ENCODE assay signal across 11 cellular contexts in the genomic region with DNA sequence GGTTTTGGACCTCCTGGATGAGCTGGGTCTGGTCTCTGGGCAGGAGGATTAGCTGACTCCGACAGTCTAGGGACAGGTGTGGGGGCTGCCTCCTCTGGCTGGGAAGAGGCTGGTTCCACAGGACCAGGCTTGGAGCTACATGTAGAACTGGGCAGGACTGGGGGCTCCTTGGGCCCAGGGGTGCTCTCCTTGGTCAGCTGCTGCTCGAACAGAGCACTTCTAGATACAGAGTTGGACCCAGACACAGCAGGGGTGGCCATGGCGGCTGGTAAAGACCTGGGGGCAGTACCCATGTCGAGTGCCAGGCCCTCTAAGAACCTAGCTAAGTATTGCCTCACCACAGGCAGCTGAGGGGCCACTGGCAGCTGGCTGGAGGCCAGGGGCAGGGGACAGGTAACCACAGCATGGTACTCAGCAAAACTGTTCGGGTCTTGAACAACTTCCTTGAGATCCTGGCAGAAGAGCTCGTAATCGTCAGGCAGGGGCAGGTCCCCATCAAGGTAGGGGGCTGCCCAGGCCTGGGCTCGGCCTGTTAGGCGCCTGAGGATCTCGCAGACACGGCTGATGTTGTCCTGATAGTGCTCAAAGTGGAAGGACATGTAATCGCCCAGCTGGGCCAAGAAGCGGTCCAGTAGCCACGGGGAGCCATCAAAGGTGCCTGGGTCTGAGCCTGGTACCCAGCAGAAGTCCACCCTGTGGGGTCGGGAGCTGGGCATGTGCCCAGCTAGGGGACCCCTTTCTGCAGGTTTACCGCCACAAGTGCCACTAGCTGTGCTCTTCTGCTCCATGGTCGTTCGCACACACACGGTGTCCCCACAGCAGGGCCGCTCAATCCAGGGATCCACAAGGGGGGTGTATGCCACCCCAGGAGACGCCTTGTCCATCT. TPM values are rescaled to one million over a fixed set of nuclear protein-coding genes. Genes with fewer than 3 reads are reported as not detected.
DNase-seq lines count a peak whose midpoint lies in the region; ATAC-seq and TF ChIP-seq lines count a peak whose summit lies in the region.
"Had no signal": no experiment of that assay in that cellular context is flagged by ENCODE, and none has a peak within 500 bp of the region (broad histone marks: within the 10 kb centered on the region; RNA-seq: fewer than 3 reads in every experiment).

No MANE protein-coding gene starts in this region.

- H3K9me3 ChIP-seq in right atrium auricular region (no peaks in the 10 kb centered on the region), RWPE2 (ENCODE audit: severe bottlenecking) (no peaks in the 10 kb centered on the region), esophagus muscularis mucosa (peaks cover 0 to 3% (median 0%) of the 10 kb centered on the region in 4 donors), suprapubic skin (no peaks in the 10 kb centered on the region)

- H3K27me3 ChIP-seq in right atrium auricular region (no peaks in the 10 kb centered on the region), RWPE2 (ENCODE audit: insufficient read depth, poor library complexity, severe bottlenecking) (no peaks in the 10 kb centered on the region), esophagus muscularis mucosa (no peaks in the 10 kb centered on the region), suprapubic skin (no peaks in the 10 kb centered on the region)

- TF ChIP-seq CTCF in right atrium auricular region (IDR thresholded peaks at IDR 0.05), result no peak
- TF ChIP-seq CTCF in RWPE2 (IDR thresholded peaks at IDR 0.05; ENCODE audit: poor library complexity, severe bottlenecking), result no peak
- TF ChIP-seq CTCF in esophagus muscularis mucosa (IDR thresholded peaks at IDR 0.05), result no peak
- no peak for TF ChIP-seq CTCF in suprapubic skin (IDR thresholded peaks at IDR 0.05)
- TF ChIP-seq CTCF in coronary artery (IDR thresholded peaks at IDR 0.05), result no peak

- intact Hi-C loops in cardiac septum (cut with DNase I) (loop anchor here (5.0 to 10.0 kb wide), 2 partner anchors 119 to 263 kb away; a partner anchor contains a TSS), esophagus muscularis mucosa (cut with DNase I) (no loop called here)

- WGBS in esophagus muscularis mucosa, result 86% methylated on average over 10 of the region's 21 CpGs
- 83% methylated on average over 10 of the region's 21 CpGs for WGBS in suprapubic skin

- DNase-seq in right atrium auricular region (ENCODE audit: low spot score), result peak; percentile 47
- no peak for DNase-seq in cardiac septum (ENCODE audit: low spot score)
- DNase-seq in RWPE2 (ENCODE audit: low spot score), result no peak
- peak; percentile 91 for DNase-seq in esophagus muscularis mucosa (ENCODE audit: extremely low spot score)
- no peak for DNase-seq in suprapubic skin (ENCODE audit: low spot score in 2 of 2)
- DNase-seq in NK-92 treated with Interleukin-12 subunit alpha and Interleukin-12 subunit beta, amount 100 ng/mL, for 24 hours (lab: John Stamatoyannopoulos, UW), result no peak
- no peak for DNase-seq in coronary artery (ENCODE audit: low spot score)
- DNase-seq: NCI-H1048, OCI-M1 had no signal

- H3K4me1 ChIP-seq in right atrium auricular region, result peaks cover 0 to 34% of the 10 kb centered on the region in 2 donors
- H3K4me1 ChIP-seq in RWPE2 (ENCODE audit: insufficient read depth, poor library complexity, severe bottlenecking), result peaks cover 35% of the 10 kb centered on the region
- peaks cover 28 to 50% (median 35%) of the 10 kb centered on the region in 4 donors for H3K4me1 ChIP-seq in esophagus muscularis mucosa
- H3K4me1 ChIP-seq in suprapubic skin, result peaks cover 76% of the 10 kb centered on the region

- ATAC-seq in RWPE2 (ENCODE audit: low read depth) (no peak), HG03571 (IDR thresholded peaks at IDR 0.05; ENCODE audit: unreplicated experiment) (no peak)
- ATAC-seq: stimulated activated memory B cell treated with anti-CD40 and anti-IgM and Interleukin-4, amounts not matched to agents 10 μg/mL and 1 μg/mL and 100 μg/mL, for 72 hours had no signal

- TF ChIP-seq EP300 in esophagus muscularis mucosa (IDR thresholded peaks at IDR 0.05), result no peak
- no peak for TF ChIP-seq EP300 in suprapubic skin (IDR thresholded peaks at IDR 0.05)

- H3K27ac ChIP-seq in right atrium auricular region (no peak overlapping the region), RWPE2 (ENCODE audit: poor library complexity, severe bottlenecking) (peak overlapping the region; percentile 77), esophagus muscularis mucosa (replicated peaks in 1 of 4) (no peak overlapping the region), suprapubic skin (peak overlapping the region; percentile 1), coronary artery (no peak overlapping the region)

- H3K4me3 ChIP-seq in right atrium auricular region (no peak overlapping the region), RWPE2 (ENCODE audit: severe bottlenecking) (no peak overlapping the region), esophagus muscularis mucosa (no peak overlapping the region), suprapubic skin (peak overlapping the region; percentile 95), coronary artery (no peak overlapping the region)

- H3K36me3 ChIP-seq in right atrium auricular region (peaks cover 17% of the 10 kb centered on the region), RWPE2 (ENCODE audit: low read depth) (peaks cover 34% of the 10 kb centered on the region), esophagus muscularis mucosa (peaks cover 8 to 35% (median 33%) of the 10 kb centered on the region in 4 donors), suprapubic skin (peaks cover 17% of the 10 kb centered on the region)

- no peak for TF ChIP-seq POLR2A in esophagus muscularis mucosa (IDR thresholded peaks at IDR 0.05; ENCODE audit: low read depth)
- TF ChIP-seq POLR2A in suprapubic skin (IDR thresholded peaks at IDR 0.05), result no peak

RNA-seq across cellular contexts. Expression of a gene that starts 3.1 kb away (rescaled TPM):
- total RNA-seq in right atrium auricular region (1 to 10 TPM; 2.6 to 4.7 TPM), cardiac septum (2.0 TPM), esophagus muscularis mucosa (1 to 10 TPM; 4.6 to 8.7 (median 6.8) TPM), suprapubic skin (10 to 100 TPM in 3 of 4 donors, 1 to 10 TPM in 1; 6.3 to 14.6 (median 10.9) TPM)

RNA-seq across cellular contexts. Expression of a gene that starts 3.1 kb away (rescaled TPM):
- total RNA-seq in right atrium auricular region (1 to 10 TPM; 7.9 to 8.1 TPM), cardiac septum (6.3 TPM), esophagus muscularis mucosa (10 to 100 TPM in 2 of 4 donors, 1 to 10 TPM in 2; 5.6 to 14.8 (median 11.1) TPM), suprapubic skin (10 to 100 TPM; 21.8 to 46.2 (median 32.4) TPM)

Comparison
In these comparisons a context has a peak if more than half of its experiments do, and no peak if none do; other contexts are left out.
1. DNase-seq: peak in right atrium auricular region (single experiment) and esophagus muscularis mucosa (single experiment); none in cardiac septum (single experiment), RWPE2 (single experiment), suprapubic skin (0 of 2), NK-92 treated with Interleukin-12 subunit alpha and Interleukin-12 subunit beta, amount 100 ng/mL, for 24 hours (single experiment) and coronary artery (single experiment).
2. H3K27ac ChIP-seq: peak in RWPE2 (single experiment) and suprapubic skin (single experiment); none in right atrium auricular region (0 of 2), esophagus muscularis mucosa (0 of 4) and coronary artery (0 of 2).